ENCODE assay signal across 8 cellular contexts in the genomic region with DNA sequence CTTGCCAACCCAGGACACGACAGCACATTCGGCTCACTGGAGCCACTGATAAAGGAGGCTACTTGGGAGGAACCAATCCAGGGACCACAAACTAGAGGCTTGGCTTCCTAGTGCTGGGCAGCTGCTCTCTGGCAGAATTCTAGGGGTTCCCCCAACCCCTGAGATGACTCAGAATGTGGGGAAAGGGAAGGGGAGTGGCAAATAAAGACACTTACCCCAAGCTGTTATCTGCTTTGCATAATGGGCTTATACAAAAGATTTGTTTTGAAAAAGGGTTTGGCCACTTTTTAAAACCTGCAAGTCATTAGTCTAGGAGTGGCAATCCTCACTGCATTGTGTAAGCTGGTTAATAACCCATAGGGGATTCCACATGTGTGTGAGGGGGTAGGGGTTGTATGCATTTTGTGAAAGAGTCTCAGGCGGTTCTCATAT.
A peak's percentile ranks its signal among the peaks of the same experiment; 100 is the strongest.
DNase-seq lines count a peak whose midpoint lies in the region; ATAC-seq and TF ChIP-seq lines count a peak whose summit lies in the region.
"Had no signal": no experiment of that assay in that cellular context is flagged by ENCODE, and none has a peak within 500 bp of the region (broad histone marks: within the 10 kb centered on the region; RNA-seq: fewer than 3 reads in every experiment).

No MANE protein-coding gene starts in this region.

- no peak overlapping the region for H3K4me3 ChIP-seq in osteoblast (ENCODE audit: insufficient read depth, low read length)
- H3K4me3 ChIP-seq: skin epidermis had no signal

- peaks cover 7% of the 10 kb centered on the region for H3K27me3 ChIP-seq in osteoblast (ENCODE audit: insufficient read depth, low read length)

- no peak for TF ChIP-seq CTCF in osteoblast (IDR thresholded peaks at IDR 0.05; ENCODE audit: extremely low read depth, low read depth, low read length)

- H3K27ac ChIP-seq in osteoblast (ENCODE audit: low read depth, low read length): no peak overlapping the region

- H4K20me1 ChIP-seq in osteoblast (ENCODE audit: insufficient read depth, low read length): peaks cover 4% of the 10 kb centered on the region

- ATAC-seq in GM18909 (IDR thresholded peaks at IDR 0.05; ENCODE audit: poor library complexity, unreplicated experiment) (peak; percentile 67), GM21737 (IDR thresholded peaks at IDR 0.05; ENCODE audit: unreplicated experiment) (peak; percentile 67), HG03439 (IDR thresholded peaks at IDR 0.05; ENCODE audit: unreplicated experiment) (peak; percentile 80)

- no peaks in the 10 kb centered on the region for H3K9me3 ChIP-seq in osteoblast (ENCODE audit: low read depth, low read length)

- H3K36me3 ChIP-seq in osteoblast (ENCODE audit: insufficient read depth, low read length): no peaks in the 10 kb centered on the region

- no peak overlapping the region for H3K4me2 ChIP-seq in osteoblast (ENCODE audit: insufficient read depth, low read length)

- no peaks in the 10 kb centered on the region for H3K79me2 ChIP-seq in osteoblast (ENCODE audit: insufficient read depth, low read length)

- H3K4me1 ChIP-seq in osteoblast (ENCODE audit: insufficient read depth, low read length): peaks cover 3% of the 10 kb centered on the region

- no peak overlapping the region for H2AFZ ChIP-seq in osteoblast (ENCODE audit: low read length)

- DNase-seq in osteoblast (ENCODE audit: insufficient read length, low spot score, missing footprints) (peak; percentile 77), cerebellar nuclear complex (lab: John Stamatoyannopoulos, UW) (no peak), NCI-H1417 treated with DMSO at 0.1 percent for 48 hours (lab: John Stamatoyannopoulos, UW) (no peak), NCI-H510A (lab: John Stamatoyannopoulos, UW) (no peak)
